ENCODE assay signal across 23 cellular contexts in the genomic region with DNA sequence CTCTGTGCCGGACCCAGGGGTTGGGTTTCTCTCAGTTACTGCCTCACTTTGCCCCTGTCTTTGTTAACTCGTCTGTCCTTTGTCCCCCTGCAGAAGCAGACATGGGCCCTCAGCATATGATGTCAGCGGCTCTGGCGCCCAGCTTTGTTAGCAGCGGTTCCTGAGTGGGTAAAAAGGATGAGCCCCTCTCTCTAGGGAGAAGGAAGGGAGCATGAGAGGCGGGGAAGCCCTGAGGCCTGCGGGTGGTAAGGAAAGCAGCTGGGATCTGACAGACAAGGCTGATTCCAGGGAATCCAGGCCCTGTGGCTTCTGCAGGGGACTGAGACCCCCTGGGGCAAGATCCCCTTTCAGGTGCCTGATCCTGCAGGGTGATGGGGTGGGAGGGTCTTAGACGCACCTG. TPM values are rescaled to one million over a fixed set of nuclear protein-coding genes. Genes with fewer than 3 reads are reported as not detected.
DNase-seq lines count a peak whose midpoint lies in the region; ATAC-seq and TF ChIP-seq lines count a peak whose summit lies in the region.
"Had no signal": no experiment of that assay in that cellular context is flagged by ENCODE, and none has a peak within 500 bp of the region (broad histone marks: within the 10 kb centered on the region; RNA-seq: fewer than 3 reads in every experiment).

No MANE protein-coding gene starts in this region.

- no peaks in the 10 kb centered on the region for H3K27me3 ChIP-seq in BE2C
- no peaks in the 10 kb centered on the region for H3K27me3 ChIP-seq in endodermal cell (ENCODE audit: control insufficient read depth, insufficient read depth, low read length, poor library complexity, severe bottlenecking)
- H3K27me3 ChIP-seq in osteoblast (ENCODE audit: insufficient read depth, low read length): peaks cover 19% of the 10 kb centered on the region
- H3K27me3 ChIP-seq in smooth muscle cell (ENCODE audit: low read depth): peaks cover 5% of the 10 kb centered on the region
- H3K27me3 ChIP-seq in CD8-positive, alpha-beta T cell (ENCODE audit: insufficient read depth, low read length): no peaks in the 10 kb centered on the region

- peaks cover 4% of the 10 kb centered on the region for H3K36me3 Mint-ChIP-seq in endodermal cell (ENCODE audit: low read depth)
- peaks cover 10% of the 10 kb centered on the region for H3K36me3 Mint-ChIP-seq in CD8-positive, alpha-beta T cell

- H3K36me3 ChIP-seq in BE2C: no peaks in the 10 kb centered on the region; the same call in 1 of the 2 replicates
- no peaks in the 10 kb centered on the region for H3K36me3 ChIP-seq in endodermal cell (ENCODE audit: control insufficient read depth, insufficient read depth, low read length)
- no peaks in the 10 kb centered on the region for H3K36me3 ChIP-seq in osteoblast (ENCODE audit: insufficient read depth, low read length)
- H3K36me3 ChIP-seq in smooth muscle cell (ENCODE audit: low read depth): no peaks in the 10 kb centered on the region
- no peaks in the 10 kb centered on the region for H3K36me3 ChIP-seq in CD8-positive, alpha-beta T cell (ENCODE audit: insufficient read depth, low read length)
- H3K36me3 ChIP-seq: heart right ventricle, thoracic aorta had no signal

- H3K4me1 Mint-ChIP-seq in endodermal cell: peaks cover 17% of the 10 kb centered on the region
- H3K4me1 Mint-ChIP-seq in CD8-positive, alpha-beta T cell (ENCODE audit: low read depth): no peaks in the 10 kb centered on the region

- POLR2A ChIA-PET in CD8-positive, alpha-beta T cell (lab: Charles Lee): interaction anchor here (0.6 kb wide), 1 partner anchor 197 kb away, joined by 3 read pairs; the partner anchor contains the start of gene APOL6

- H2AFZ ChIP-seq in osteoblast (ENCODE audit: low read length) (no peak overlapping the region), smooth muscle cell (ENCODE audit: low read depth) (no peak overlapping the region)
- H2AFZ ChIP-seq: GM23248 had no signal

- no peak overlapping the region for H3K27ac Mint-ChIP-seq in endodermal cell
- H3K27ac Mint-ChIP-seq in CD8-positive, alpha-beta T cell: no peak overlapping the region
- H3K27ac Mint-ChIP-seq: activated naive CD4-positive, alpha-beta T cell treated with anti-CD3 and anti-CD28 coated beads, Interleukin-2, amount 10 ng/mL, durations not matched to agents 7 days and 5 days; stimulated activated naive B cell treated with anti-CD40 and anti-IgM and Interleukin-4, amounts not matched to agents 10 μg/mL and 1 μg/mL and 100 μg/mL, for 72 hours had no signal

- no peak overlapping the region for H3K4me3 Mint-ChIP-seq in endodermal cell
- H3K4me3 Mint-ChIP-seq in CD8-positive, alpha-beta T cell: no peak overlapping the region
- H3K4me3 Mint-ChIP-seq: activated naive CD4-positive, alpha-beta T cell treated with anti-CD3 and anti-CD28 coated beads, Interleukin-2, amount 10 ng/mL, durations not matched to agents 7 days and 5 days; stimulated activated naive B cell treated with anti-CD40 and anti-IgM and Interleukin-4, amounts not matched to agents 10 μg/mL and 1 μg/mL and 100 μg/mL, for 72 hours had no signal

- 77 to 82% methylated on average over 3 to 8 of the region's 8 CpGs for WGBS in endodermal cell (ENCODE audit: insufficient coverage in 1 of 2, insufficient read length in 1 of 2), 2 experiments
- 80% methylated on average over 8 of the region's 8 CpGs for WGBS in smooth muscle cell (ENCODE audit: low lambda C conversion rate)

- intact Hi-C loops in CD8-positive, alpha-beta T cell (cut with DNase I, micrococcal nuclease): no loop called here

- H3K4me2 ChIP-seq in osteoblast (ENCODE audit: insufficient read depth, low read length): no peak overlapping the region
- no peak overlapping the region for H3K4me2 ChIP-seq in smooth muscle cell

- no peak for ATAC-seq in CD8-positive, alpha-beta T cell
- ATAC-seq: heart right ventricle; stimulated activated naive B cell treated with anti-CD40 and anti-IgM and Interleukin-4, amounts not matched to agents 10 μg/mL and 1 μg/mL and 100 μg/mL, for 72 hours had no signal

- H3K9ac ChIP-seq in endodermal cell (ENCODE audit: extremely low read depth, low read length, poor library complexity, severe bottlenecking) (no peak overlapping the region), smooth muscle cell (ENCODE audit: low read depth) (no peak overlapping the region)
- H3K9ac ChIP-seq: GM23248 had no signal

- H3K27ac ChIP-seq in endodermal cell (ENCODE audit: low read depth, low read length) (peak overlapping the region; percentile 85), osteoblast (ENCODE audit: low read depth, low read length) (no peak overlapping the region), smooth muscle cell (ENCODE audit: low read depth) (no peak overlapping the region)
- no peak overlapping the region for H3K27ac ChIP-seq in CD8-positive, alpha-beta T cell (ENCODE audit: low read depth, low read length)
- H3K27ac ChIP-seq: GM23248, heart right ventricle, skin epidermis, thoracic aorta had no signal

- H3K4me3 ChIP-seq in BE2C (ENCODE audit: low read depth, low read length) (no peak overlapping the region), endodermal cell (ENCODE audit: low read length) (no peak overlapping the region), osteoblast (ENCODE audit: insufficient read depth, low read length) (no peak overlapping the region), smooth muscle cell (no peak overlapping the region)
- H3K4me3 ChIP-seq in CD8-positive, alpha-beta T cell (ENCODE audit: low read depth, low read length): no peak overlapping the region
- H3K4me3 ChIP-seq: GM23248, heart right ventricle, skin epidermis, thoracic aorta had no signal

- peaks cover 5% of the 10 kb centered on the region for H3K27me3 Mint-ChIP-seq in endodermal cell (ENCODE audit: insufficient read depth)
- H3K27me3 Mint-ChIP-seq in CD8-positive, alpha-beta T cell (ENCODE audit: low read depth): no peaks in the 10 kb centered on the region
- H3K27me3 Mint-ChIP-seq: activated naive CD4-positive, alpha-beta T cell treated with anti-CD3 and anti-CD28 coated beads, Interleukin-2, amount 10 ng/mL, durations not matched to agents 7 days and 5 days; stimulated activated naive B cell treated with anti-CD40 and anti-IgM and Interleukin-4, amounts not matched to agents 10 μg/mL and 1 μg/mL and 100 μg/mL, for 72 hours had no signal

- H3K9me3 Mint-ChIP-seq in endodermal cell: no peaks in the 10 kb centered on the region
- no peaks in the 10 kb centered on the region for H3K9me3 Mint-ChIP-seq in CD8-positive, alpha-beta T cell
- H3K9me3 Mint-ChIP-seq: activated naive CD4-positive, alpha-beta T cell treated with anti-CD3 and anti-CD28 coated beads, Interleukin-2, amount 10 ng/mL, durations not matched to agents 7 days and 5 days; stimulated activated naive B cell treated with anti-CD40 and anti-IgM and Interleukin-4, amounts not matched to agents 10 μg/mL and 1 μg/mL and 100 μg/mL, for 72 hours had no signal

- H4K20me1 ChIP-seq in osteoblast (ENCODE audit: insufficient read depth, low read length): no peaks in the 10 kb centered on the region
- no peaks in the 10 kb centered on the region for H4K20me1 ChIP-seq in smooth muscle cell (ENCODE audit: low read depth)

- H3K9me3 ChIP-seq in BE2C: no peaks in the 10 kb centered on the region
- H3K9me3 ChIP-seq in endodermal cell (ENCODE audit: control insufficient read depth, low read length): no peaks in the 10 kb centered on the region
- H3K9me3 ChIP-seq in osteoblast (ENCODE audit: low read depth, low read length): no peaks in the 10 kb centered on the region
- H3K9me3 ChIP-seq in smooth muscle cell (replicated peaks; ENCODE audit: low read depth): no peaks in the 10 kb centered on the region
- H3K9me3 ChIP-seq in CD8-positive, alpha-beta T cell (ENCODE audit: low read length): no peaks in the 10 kb centered on the region
- H3K9me3 ChIP-seq: heart right ventricle, thoracic aorta had no signal

- CTCF ChIA-PET in CD8-positive, alpha-beta T cell (lab: Charles Lee): no interaction called here

- H3K4me1 ChIP-seq in BE2C (peaks cover 25% of the 10 kb centered on the region), endodermal cell (ENCODE audit: control insufficient read depth, insufficient read depth, low read length) (no peaks in the 10 kb centered on the region), osteoblast (ENCODE audit: insufficient read depth, low read length) (peaks cover 4% of the 10 kb centered on the region), smooth muscle cell (ENCODE audit: low read depth) (no peaks in the 10 kb centered on the region)
- no peaks in the 10 kb centered on the region for H3K4me1 ChIP-seq in CD8-positive, alpha-beta T cell (ENCODE audit: insufficient read depth, low read length)

- H3K79me2 ChIP-seq in osteoblast (ENCODE audit: insufficient read depth, low read length) (no peaks in the 10 kb centered on the region), smooth muscle cell (ENCODE audit: low read depth) (no peaks in the 10 kb centered on the region)

- no peak for TF ChIP-seq CTCF in BE2C (IDR thresholded peaks at IDR 0.05; ENCODE audit: low read depth, low read length)
- TF ChIP-seq CTCF in endodermal cell (conservative IDR thresholded peaks at IDR 0.05): no peak
- no peak for TF ChIP-seq CTCF in osteoblast (IDR thresholded peaks at IDR 0.05; ENCODE audit: extremely low read depth, low read depth, low read length)
- no peak for TF ChIP-seq CTCF in smooth muscle cell (IDR thresholded peaks at IDR 0.05; ENCODE audit: borderline replicate concordance, insufficient read depth, poor library complexity, severe bottlenecking)
- no peak for TF ChIP-seq CTCF in CD8-positive, alpha-beta T cell (IDR thresholded peaks at IDR 0.05)

- no peaks in the 10 kb centered on the region for H3F3A ChIP-seq in smooth muscle cell (ENCODE audit: low read depth)

- DNase-seq in BE2C: peak; percentile 68
- DNase-seq in NCI-H2171 (lab: John Stamatoyannopoulos, UW): peak; percentile 27
- DNase-seq in endodermal cell: peak; percentile 45
- DNase-seq in osteoblast (ENCODE audit: insufficient read length, low spot score, missing footprints): peak; percentile 62
- no peak for DNase-seq in smooth muscle cell (lab: John Stamatoyannopoulos, UW; ENCODE audit: unreplicated experiment)
- DNase-seq in CD8-positive, alpha-beta T cell: no peak
- no peak for DNase-seq in DMS114 treated with DMSO at 0.1 percent for 48 hours (lab: John Stamatoyannopoulos, UW; ENCODE audit: unreplicated experiment)
- no peak for DNase-seq in effector CD8-positive, alpha-beta T cell (lab: John Stamatoyannopoulos, UW)
- DNase-seq: activated CD4-positive, alpha-beta T cell treated with anti-CD3 and anti-CD28 coated beads for 4 hours; activated naive CD4-positive, alpha-beta T cell treated with anti-CD3 and anti-CD28 coated beads, Interleukin-2, amount 10 ng/mL, durations not matched to agents 7 days and 5 days; activated T-cell treated with anti-CD3 and anti-CD28 coated beads, Interleukin-2, amount 50 U/mL, for 48 hours; C1 segment of cervical spinal cord; central memory CD4-positive, alpha-beta T cell; DMS 273 treated with DMSO at 0.1 percent for 48 hours; GM23248; heart right ventricle; midbrain; NCI-H1105; SHP77; stimulated activated naive B cell treated with anti-CD40 and anti-IgM and Interleukin-4, amounts not matched to agents 10 μg/mL and 1 μg/mL and 100 μg/mL, for 72 hours; SW 1271 had no signal

RNA-seq across cellular contexts. Expression of gene MCM5, which starts 51.7 kb away (rescaled TPM):
- 51.3 TPM for polyA plus RNA-seq in BE2C (2012; ENCODE audit: insufficient read depth, insufficient read length, low read depth)
- total RNA-seq in endodermal cell (100 to 1,000 TPM; 155 to 179 TPM), osteoblast (12.7 and 13.6 TPM in 2 replicates), smooth muscle cell (7.4 and 28.7 TPM in 2 replicates)
- 89.4 TPM for polyA plus RNA-seq in endodermal cell (2013, experiment 1 of 2)
- polyA plus RNA-seq in endodermal cell (2013, experiment 2 of 2): 70.5 TPM
- 23.1 and 31.9 TPM in 2 replicates for polyA plus RNA-seq in smooth muscle cell
- total RNA-seq in CD8-positive, alpha-beta T cell: 10 to 100 TPM; 29.3 to 32.0 TPM

Comparison
In these comparisons a context has a peak if more than half of its experiments do, and no peak if none do; other contexts are left out.
1. DNase-seq: peak in BE2C (single experiment), NCI-H2171 (single experiment), endodermal cell (single experiment) and osteoblast (single experiment); none in smooth muscle cell (single experiment), CD8-positive, alpha-beta T cell (0 of 7), DMS114 treated with DMSO at 0.1 percent for 48 hours (single experiment) and effector CD8-positive, alpha-beta T cell (single experiment).